In the genomic region with DNA sequence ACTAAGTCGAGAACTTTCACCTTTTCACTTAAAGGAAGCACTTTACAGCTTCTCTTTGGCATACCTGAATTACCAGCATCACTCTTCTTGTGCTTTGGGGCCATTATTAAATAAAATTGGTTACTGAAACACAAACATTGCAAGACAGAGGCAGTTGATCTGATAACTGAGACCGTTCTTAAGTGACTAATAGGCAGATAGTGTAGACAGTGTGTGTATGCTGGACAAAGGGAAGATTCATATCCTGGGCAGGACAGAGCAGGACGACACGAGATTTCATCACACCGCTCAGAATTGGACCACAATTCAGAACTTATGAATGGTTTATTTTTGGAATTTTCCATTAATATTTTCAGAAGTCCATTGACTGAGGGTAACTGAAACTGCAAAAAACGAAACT, we compare ENCODE assay signal across 16 cellular contexts.
A peak's percentile ranks its signal among the peaks of the same experiment; 100 is the strongest.
DNase-seq lines count a peak whose midpoint lies in the region; ATAC-seq and TF ChIP-seq lines count a peak whose summit lies in the region.
"Had no signal": no experiment of that assay in that cellular context is flagged by ENCODE, and none has a peak within 500 bp of the region (broad histone marks: within the 10 kb centered on the region; RNA-seq: fewer than 3 reads in every experiment).

No MANE protein-coding gene starts in this region.

- peak overlapping the region; percentile 19 for H3K27ac ChIP-seq in epithelial cell of prostate

- peaks cover 82% of the 10 kb centered on the region for H3K4me1 Mint-ChIP-seq in nephron
- peaks cover 10% of the 10 kb centered on the region for H3K4me1 Mint-ChIP-seq in endothelial cell (ENCODE audit: unreplicated experiment)

- H3K27me3 Mint-ChIP-seq in nephron (ENCODE audit: low read depth) (no peaks in the 10 kb centered on the region), endothelial cell (ENCODE audit: unreplicated experiment) (no peaks in the 10 kb centered on the region)

- peak overlapping the region in 2 of 3 experiments; percentile 21 to 85 for H3K27ac Mint-ChIP-seq in nephron
- no peak overlapping the region for H3K27ac Mint-ChIP-seq in endothelial cell (ENCODE audit: unreplicated experiment)
- H3K27ac Mint-ChIP-seq: stimulated activated naive CD8-positive, alpha-beta T cell treated with anti-CD3 and anti-CD28 coated beads, Interleukin-15, Interleukin-2, amounts not matched to agents 100 ng/mL and 50 ng/mL, for 24 hours had no signal

- DNase-seq in ELR (ENCODE audit: low read depth) (peak; percentile 83), SK-MEL-5 (ENCODE audit: low read depth, low spot score) (peak; percentile 98), epithelial cell of prostate (ENCODE audit: low read depth, low spot score) (no peak), endothelial cell (ENCODE audit: low spot score) (no peak), NCI-H345 treated with DMSO at 0.1 percent for 48 hours (lab: John Stamatoyannopoulos, UW; ENCODE audit: unreplicated experiment) (no peak)
- DNase-seq: activated CD8-positive, alpha-beta memory T cell treated with anti-CD3 and anti-CD28 coated beads for 24 hours; activated gamma-delta T cell treated with Interleukin-2 at 50 U/mL for 16 hours; cortex of kidney; kidney glomerular epithelial cell; naive thymus-derived CD8-positive, alpha-beta T cell; NCI-H146; NCI-H526 had no signal

- ATAC-seq in GM21619 (IDR thresholded peaks at IDR 0.05; ENCODE audit: unreplicated experiment), result no peak
- ATAC-seq in HG03378 (IDR thresholded peaks at IDR 0.05; ENCODE audit: unreplicated experiment), result no peak
- ATAC-seq: naive thymus-derived CD8-positive, alpha-beta T cell had no signal

- no peak for TF ChIP-seq CTCF in nephron (IDR thresholded peaks at IDR 0.05; ENCODE audit: unreplicated experiment in 3 of 3)
- no peak for TF ChIP-seq CTCF in endothelial cell (IDR thresholded peaks at IDR 0.05; ENCODE audit: unreplicated experiment)

- in situ Hi-C loops in SK-MEL-5 (cut with HindIII; ENCODE audit: low pct_unique_long_range_greater_than_20kb, low sequenced_read_pairs), result no loop called here

- H3K4me3 Mint-ChIP-seq in nephron, result peak overlapping the region in 1 of 3 experiments; percentile 7
- H3K4me3 Mint-ChIP-seq in endothelial cell (ENCODE audit: unreplicated experiment), result no peak overlapping the region
- H3K4me3 Mint-ChIP-seq: naive thymus-derived CD8-positive, alpha-beta T cell; stimulated activated naive CD8-positive, alpha-beta T cell treated with anti-CD3 and anti-CD28 coated beads, Interleukin-15, Interleukin-2, amounts not matched to agents 100 ng/mL and 50 ng/mL, for 24 hours had no signal

- H3K36me3 Mint-ChIP-seq in nephron (ENCODE audit: low read depth) (no peaks in the 10 kb centered on the region), endothelial cell (ENCODE audit: low read depth, unreplicated experiment) (no peaks in the 10 kb centered on the region)
- H3K36me3 Mint-ChIP-seq: naive thymus-derived CD8-positive, alpha-beta T cell had no signal

- no peaks in the 10 kb centered on the region for H3K9me3 Mint-ChIP-seq in nephron
- no peaks in the 10 kb centered on the region for H3K9me3 Mint-ChIP-seq in endothelial cell (ENCODE audit: unreplicated experiment)
- H3K9me3 Mint-ChIP-seq: stimulated activated naive CD8-positive, alpha-beta T cell treated with anti-CD3 and anti-CD28 coated beads, Interleukin-15, Interleukin-2, amounts not matched to agents 100 ng/mL and 50 ng/mL, for 24 hours had no signal

Comparison
In these comparisons a context has a peak if more than half of its experiments do, and no peak if none do; other contexts are left out.
1. DNase-seq: peak in ELR (single experiment) and SK-MEL-5 (single experiment); none in epithelial cell of prostate (single experiment), endothelial cell (single experiment) and NCI-H345 treated with DMSO at 0.1 percent for 48 hours (single experiment).